In the genomic region with DNA sequence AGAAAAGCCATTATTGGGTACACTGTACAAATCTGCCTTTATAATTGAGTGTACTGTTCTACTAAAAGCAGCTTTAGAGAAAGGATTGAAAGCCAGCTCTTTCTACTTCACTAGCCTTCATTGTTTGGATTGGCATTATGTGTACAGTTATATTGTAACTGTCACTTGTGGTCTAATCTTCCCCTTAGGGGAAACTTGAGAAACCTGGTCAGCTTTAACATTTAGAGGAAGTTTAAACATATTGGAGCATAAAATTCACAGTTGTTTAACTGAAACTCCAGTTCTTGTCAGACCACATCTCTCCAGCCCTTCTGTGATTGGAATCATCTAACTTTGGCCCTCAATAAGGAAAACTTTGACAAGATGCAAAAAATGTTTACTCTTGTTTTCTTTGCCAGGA, we compare ENCODE assay signal across 9 cellular contexts. TPM values are rescaled to one million over a fixed set of nuclear protein-coding genes. Genes with fewer than 3 reads are reported as not detected.
DNase-seq lines count a peak whose midpoint lies in the region; ATAC-seq and TF ChIP-seq lines count a peak whose summit lies in the region.
"Had no signal": no experiment of that assay in that cellular context is flagged by ENCODE, and none has a peak within 500 bp of the region (broad histone marks: within the 10 kb centered on the region; RNA-seq: fewer than 3 reads in every experiment).

No MANE protein-coding gene starts in this region.

- peak; percentile 51 for ATAC-seq in GM18867 (IDR thresholded peaks at IDR 0.05; ENCODE audit: unreplicated experiment)
- ATAC-seq in HG02759 (IDR thresholded peaks at IDR 0.05; ENCODE audit: unreplicated experiment) = peak; percentile 56
- ATAC-seq in right lobe of liver = peak in 2 of 4 donors; percentile 11 to 17

- no peak for TF ChIP-seq CTCF in right lobe of liver (IDR thresholded peaks at IDR 0.05)
- TF ChIP-seq CTCF in testis (IDR thresholded peaks at IDR 0.05) = no peak

- peaks cover 0 to 81% (median 28%) of the 10 kb centered on the region in 4 donors for H3K4me1 ChIP-seq in right lobe of liver
- peaks cover 18% of the 10 kb centered on the region for H3K4me1 ChIP-seq in testis

- DNase-seq in SK-MEL-5 (ENCODE audit: low read depth, low spot score) (peak; percentile 81), right lobe of liver (no peak), activated gamma-delta T cell (lab: John Stamatoyannopoulos, UW) (no peak), testis (no peak), NCI-H1048 (lab: John Stamatoyannopoulos, UW) (no peak)
- no peak for DNase-seq in stimulated activated CD4-positive, alpha-beta T cell treated with anti-CD3 and anti-CD28 coated beads, Interleukin-15, amount 100 ng/mL, for 24 hours

- H3K4me3 ChIP-seq in right lobe of liver (peak overlapping the region in 1 of 3 donors; percentile 16), testis (no peak overlapping the region)

- peaks cover 0 to 2% (median 0%) of the 10 kb centered on the region in 4 donors for H3K36me3 ChIP-seq in right lobe of liver
- no peaks in the 10 kb centered on the region for H3K36me3 ChIP-seq in testis (ENCODE audit: low read depth, missing control alignments)

- in situ Hi-C loops in SK-MEL-5 (cut with HindIII; ENCODE audit: low pct_unique_long_range_greater_than_20kb, low sequenced_read_pairs) = no loop called here

- peak overlapping the region; percentile 52 to 82 (median 74) for H3K27ac ChIP-seq in right lobe of liver
- H3K27ac ChIP-seq in testis = no peak overlapping the region
- H3K27ac ChIP-seq: KMS-11 had no signal

- H3K9me3 ChIP-seq in right lobe of liver = no peaks in the 10 kb centered on the region
- no peaks in the 10 kb centered on the region for H3K9me3 ChIP-seq in testis

- intact Hi-C loops in right lobe of liver (cut with DNase I) (no loop called here), testis (cut with DNase I; ENCODE audit: low total_unique reads) (no loop called here)

- H3K27me3 ChIP-seq in right lobe of liver (no peaks in the 10 kb centered on the region), testis (no peaks in the 10 kb centered on the region)

- TF ChIP-seq POLR2A in right lobe of liver (IDR thresholded peaks at IDR 0.05) = no peak
- no peak for TF ChIP-seq POLR2A in testis (IDR thresholded peaks at IDR 0.05)

RNA-seq across cellular contexts. Expression of gene PIK3R1, which starts 24.6 kb away (rescaled TPM):
- total RNA-seq in SK-MEL-5 (2014; rRNA removed; shearing (Covaris generic)) = 60.0 and 64.6 TPM in 2 replicates
- polyA plus RNA-seq in SK-MEL-5 (2015; cell fraction: cytosol; rRNA removed) = 17.5 and 22.0 TPM in 2 replicates
- 36.6 and 58.0 TPM in 2 replicates for polyA plus RNA-seq in SK-MEL-5 (2015; cell fraction: nucleus; rRNA removed)
- total RNA-seq in right lobe of liver (100 to 1,000 TPM in 2 of 6 experiments, 10 to 100 TPM in 4; 36.3 to 173 (median 72.8) TPM), testis (10 to 100 TPM; 48.1 to 63.7 TPM)
- 16.9 TPM for polyA plus RNA-seq in testis (ENCODE audit: insufficient read depth, low read depth, low replicate concordance)

Comparison
In these comparisons a context has a peak if more than half of its experiments do, and no peak if none do; other contexts are left out.
1. H3K27ac ChIP-seq: peak in right lobe of liver (3 of 3); none in testis (0 of 2).